ENCODE assay signal across 7 cellular contexts in the genomic region with DNA sequence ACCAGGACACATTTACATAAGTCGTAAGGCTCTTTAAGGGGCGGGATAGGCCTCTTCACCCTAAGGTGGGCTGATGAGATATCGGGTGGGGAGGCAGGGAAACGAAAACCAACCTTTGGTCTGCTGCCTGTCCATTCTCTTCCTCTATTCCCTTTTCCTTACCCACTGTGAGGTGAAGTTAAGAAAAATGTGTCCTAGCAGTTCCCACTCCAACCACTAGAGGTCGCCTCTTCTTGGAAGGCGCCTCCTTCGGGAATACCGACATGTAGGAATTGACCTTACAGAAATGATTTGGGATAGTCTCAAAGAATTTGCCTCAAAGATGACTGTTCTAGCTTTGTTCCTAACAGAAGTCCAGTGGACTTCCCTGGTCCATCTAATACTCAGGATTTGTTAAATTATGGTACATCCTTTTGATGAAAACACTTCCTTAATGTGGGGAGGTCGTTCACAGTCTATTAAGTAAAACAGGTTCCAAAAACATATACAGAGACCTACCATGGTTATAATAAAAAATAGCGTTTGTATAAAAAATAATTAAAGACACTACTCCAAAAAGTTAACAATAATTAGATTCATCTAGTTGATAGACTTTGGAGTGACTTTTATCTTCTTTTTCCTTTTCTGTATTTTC. TPM values are rescaled to one million over a fixed set of nuclear protein-coding genes. Genes with fewer than 3 reads are reported as not detected.
A peak's percentile ranks its signal among the peaks of the same experiment; 100 is the strongest.
DNase-seq lines count a peak whose midpoint lies in the region; ATAC-seq, FAIRE-seq and TF ChIP-seq lines count a peak whose summit lies in the region.

No MANE protein-coding gene starts in this region.

- peak; percentile 74 for TF ChIP-seq RAD21 in HCT116 (IDR thresholded peaks at IDR 0.05; ENCODE audit: low read depth)

- ATAC-seq in HCT116 (no peak), HG02571 (IDR thresholded peaks at IDR 0.05; ENCODE audit: unreplicated experiment) (no peak)

- peak; percentile 92 to 99 (median 97) for TF ChIP-seq CTCF in HCT116 (IDR thresholded peaks at IDR 0.05 in 2 of 3, conservative IDR thresholded peaks at IDR 0.05 in 1 of 3; ENCODE audit: borderline replicate concordance in 1 of 3, insufficient read depth in 1 of 3, low read depth in 2 of 3, low read length in 2 of 3)
- peak; percentile 100 for TF ChIP-seq CTCF in OCI-LY7 (conservative IDR thresholded peaks at IDR 0.05; ENCODE audit: low read length)

- H4K20me1 ChIP-seq in HCT116 (ENCODE audit: insufficient read depth) (no peaks in the 10 kb centered on the region), OCI-LY7 (ENCODE audit: insufficient read depth, low read length) (no peaks in the 10 kb centered on the region)

- H3K79me2 ChIP-seq in HCT116 (ENCODE audit: insufficient read depth, low read length) = no peaks in the 10 kb centered on the region
- H3K79me2 ChIP-seq in OCI-LY7 (ENCODE audit: insufficient read depth, low read depth, low read length) = no peaks in the 10 kb centered on the region

- no peak for TF ChIP-seq POLR2A in HCT116 (IDR thresholded peaks at IDR 0.05; ENCODE audit: borderline replicate concordance, extremely low read depth, insufficient read depth, insufficient read length)

- RAD21 ChIA-PET in HCT116 (lab: Charles Lee; ENCODE audit: low non-redundant PET in 1 of 2, low total read pairs in 2 of 2, uncharacterized antibody in 2 of 2, unreplicated experiment in 2 of 2) = no interaction called here

- no peaks in the 10 kb centered on the region for H3K9me3 ChIP-seq in HCT116 (ENCODE audit: control insufficient read depth in 1 of 2, insufficient read depth in 1 of 2, low read depth in 1 of 2, low read length in 2 of 2)
- no peaks in the 10 kb centered on the region for H3K9me3 ChIP-seq in OCI-LY7 (ENCODE audit: low read length)

- H3K4me2 ChIP-seq in HCT116 (ENCODE audit: low read length) (peak overlapping the region; percentile 24; the same call in 1 of the 2 replicates), OCI-LY7 (ENCODE audit: low read length) (no peak overlapping the region)

- H3K4me3 ChIP-seq in HCT116 (replicated peaks in 1 of 2; ENCODE audit: low read depth in 1 of 2, low read length in 2 of 2) (no peak overlapping the region), OCI-LY7 (ENCODE audit: low read depth, low read length, poor library complexity, severe bottlenecking) (no peak overlapping the region)

- DNase-seq in DMS53 (lab: John Stamatoyannopoulos, UW) (peak; percentile 79), HCT116 (ENCODE audit: low read depth, low spot score) (peak; percentile 60), OCI-LY7 (ENCODE audit: low spot score) (peak; percentile 37), mucosa of gallbladder (ENCODE audit: low spot score) (peak; percentile 64)
- DNase-seq in effector CD4-positive, alpha-beta T cell = no peak

- H3K27ac ChIP-seq in HCT116 (ENCODE audit: low read depth, low read length) (no peak overlapping the region), OCI-LY7 (ENCODE audit: low read depth, low read length, poor library complexity, severe bottlenecking) (no peak overlapping the region)

- H3K9me2 ChIP-seq in HCT116 (ENCODE audit: insufficient read depth) = no peaks in the 10 kb centered on the region
- no peaks in the 10 kb centered on the region for H3K9me2 ChIP-seq in OCI-LY7 (ENCODE audit: insufficient read depth, low read length)

- H2AFZ ChIP-seq in HCT116 (ENCODE audit: low read depth, low read length, poor library complexity, severe bottlenecking) = peak overlapping the region; percentile 28
- no peak overlapping the region for H2AFZ ChIP-seq in OCI-LY7 (ENCODE audit: low read length)

- H3K36me3 ChIP-seq in HCT116 (ENCODE audit: control insufficient read depth in 1 of 2, insufficient read depth in 2 of 2, low read length in 2 of 2) = no peaks in the 10 kb centered on the region
- no peaks in the 10 kb centered on the region for H3K36me3 ChIP-seq in OCI-LY7 (ENCODE audit: insufficient read depth, low read length)

- no peak overlapping the region for H3K9ac ChIP-seq in HCT116 (ENCODE audit: low read length)

- no peaks in the 10 kb centered on the region for H3K27me3 ChIP-seq in HCT116 (ENCODE audit: insufficient read depth, low read length)

- CTCF ChIA-PET in HCT116 (lab: Charles Lee) (interaction anchor here (0.8 to 2.3 kb wide), 3 partner anchors 9 to 517 kb away, joined by 3 to 9 read pairs (median 5); no protein-coding TSS in a partner anchor), OCI-LY7 (lab: Charles Lee; ENCODE audit: unreplicated experiment) (no interaction called here)

- BruUV-seq in HCT116 (replicated peaks; lab: Mats Ljungman, UMichigan) (no TSS peak), OCI-LY7 (replicated peaks; lab: Mats Ljungman, UMichigan) (no TSS peak)

- intact Hi-C loops in HCT116 (cut with micrococcal nuclease) = loop anchor here (5.0 to 10.0 kb wide), 4 partner anchors 260 to 517 kb away; a partner anchor contains a TSS
- intact Hi-C loops in OCI-LY7 (cut with micrococcal nuclease; ENCODE audit: unreplicated experiment) = no loop called here

- POLR2A ChIA-PET in HCT116 (lab: Charles Lee) = no interaction called here
- POLR2A ChIA-PET in OCI-LY7 (lab: Charles Lee) = interaction anchor here (0.6 kb wide), 1 partner anchor 188 kb away, joined by 4 read pairs; no protein-coding TSS in a partner anchor

- peak; percentile 53 for FAIRE-seq in endometrium (lab: Jason Lieb, UNC)

- H3K4me1 ChIP-seq in HCT116 (ENCODE audit: control insufficient read depth in 1 of 2, insufficient read depth in 2 of 2, low read length in 2 of 2) (peaks cover 17 to 38% of the 10 kb centered on the region in 2 experiments), OCI-LY7 (ENCODE audit: insufficient read depth, low read length, poor library complexity, severe bottlenecking) (peaks cover 6% of the 10 kb centered on the region)

TF ChIP-seq in HCT116, 20 proteins besides CTCF, POLR2A, EP300 and RAD21:
- no peak for TF ChIP-seq JUND (IDR thresholded peaks at IDR 0.05)
- peak; percentile 38 for TF ChIP-seq YY1 (IDR thresholded peaks at IDR 0.05; ENCODE audit: extremely low read depth, insufficient replicate concordance, low read depth, low read length)

RNA-seq across cellular contexts. Expression of a gene that starts 14.1 kb away (rescaled TPM):
- total RNA-seq in HCT116 (2021; ENCODE audit: unreplicated experiment) (7.8 TPM), OCI-LY7 (2022) (0.27 and 0.94 TPM in 2 replicates), mucosa of gallbladder (6.2 TPM)
- polyA plus RNA-seq in HCT116 (2012) = 9.0 and 9.7 TPM in 2 replicates
- total RNA-seq in OCI-LY7 (2014; rRNA removed; shearing (Covaris generic)) = 0.63 and 1.3 TPM in 2 replicates

RNA-seq across cellular contexts. Expression of a gene that starts 58.4 kb away (rescaled TPM):
- 233 TPM for total RNA-seq in HCT116 (2021; ENCODE audit: unreplicated experiment)
- polyA plus RNA-seq in HCT116 (2012) = 193 and 219 TPM in 2 replicates
- 185 and 223 TPM in 2 replicates for total RNA-seq in OCI-LY7 (2014; rRNA removed; shearing (Covaris generic))
- 256 and 298 TPM in 2 replicates for total RNA-seq in OCI-LY7 (2022)
- total RNA-seq in mucosa of gallbladder = 130 TPM
